8 cellular contexts compared by ENCODE assay signal in genomic region chr7:43584200-43584586, GRCh38. TPM values are rescaled to one million over a fixed set of nuclear protein-coding genes. Genes with fewer than 3 reads are reported as not detected.
A peak's percentile ranks its signal among the peaks of the same experiment; 100 is the strongest.
DNase-seq lines count a peak whose midpoint lies in the region; ATAC-seq and TF ChIP-seq lines count a peak whose summit lies in the region.

No MANE protein-coding gene starts in this region.

- no peak for TF ChIP-seq CTCF in SK-N-SH (IDR thresholded peaks at IDR 0.05)

- H3K9me2 ChIP-seq in SK-N-SH, result no peaks in the 10 kb centered on the region

- H2AFZ ChIP-seq in SK-N-SH (ENCODE audit: low read depth), result no peak overlapping the region

- CTCF ChIA-PET in SK-N-SH (lab: Yijun Ruan, JAX), result interaction anchor here (0.6 to 8.5 kb wide), 12 partner anchors 9 to 371 kb away, joined by 3 to 346 read pairs (median 13); partner anchors contain the start of gene COA1

- no peaks in the 10 kb centered on the region for H3K9me3 ChIP-seq in SK-N-SH
- no peaks in the 10 kb centered on the region for H3K9me3 ChIP-seq in stomach smooth muscle (ENCODE audit: control insufficient read depth in 2 of 2, low read length in 2 of 2)

- 21% methylated on average over 8 of the region's 8 CpGs for WGBS in SK-N-SH (ENCODE audit: low lambda C conversion rate)

- peak overlapping the region; percentile 70 to 98 for H3K4me3 ChIP-seq in SK-N-SH (ENCODE audit: low read depth in 2 of 2, low read length in 1 of 2)
- peak overlapping the region; percentile 90 to 91 for H3K4me3 ChIP-seq in stomach smooth muscle (ENCODE audit: low read length in 2 of 2)

- H3F3A ChIP-seq in SK-N-SH (replicated peaks; ENCODE audit: insufficient read depth), result peaks cover 7% of the 10 kb centered on the region

- H3K4me2 ChIP-seq in SK-N-SH, result peak overlapping the region; percentile 94

- POLR2A ChIA-PET in SK-N-SH (lab: Yijun Ruan, JAX), result no interaction called here

- peak overlapping the region; percentile 83 to 88; a peak in 3 of 4 replicates for H3K27ac ChIP-seq in SK-N-SH (ENCODE audit: low read depth in 2 of 2, low read length in 1 of 2)
- H3K27ac ChIP-seq in stomach smooth muscle (ENCODE audit: low read length), result peak overlapping the region; percentile 66

- peak overlapping the region; percentile 90 for H3K9ac ChIP-seq in SK-N-SH
- peak overlapping the region; percentile 79 to 83 for H3K9ac ChIP-seq in stomach smooth muscle (ENCODE audit: low read length in 2 of 2)

- H3K36me3 ChIP-seq in SK-N-SH (replicated peaks in 1 of 2; ENCODE audit: control insufficient read depth in 1 of 2, insufficient read depth in 2 of 2, low read length in 1 of 2), result peaks cover 0 to 7% of the 10 kb centered on the region in 2 experiments
- H3K36me3 ChIP-seq in stomach smooth muscle (ENCODE audit: control insufficient read depth in 2 of 2, insufficient read depth in 2 of 2, low read length in 2 of 2), result no peaks in the 10 kb centered on the region

- H3K27me3 ChIP-seq in SK-N-SH (ENCODE audit: insufficient read depth) (no peaks in the 10 kb centered on the region), stomach smooth muscle (ENCODE audit: control insufficient read depth in 1 of 2, insufficient read depth in 2 of 2, low read length in 2 of 2) (no peaks in the 10 kb centered on the region)

- H4K20me1 ChIP-seq in SK-N-SH (ENCODE audit: insufficient read depth), result peaks cover 61% of the 10 kb centered on the region

- no peak for TF ChIP-seq EP300 in SK-N-SH (IDR thresholded peaks at IDR 0.05; ENCODE audit: borderline replicate concordance in 1 of 2, low read depth in 1 of 2, low read length in 1 of 2)

- H3K79me2 ChIP-seq in SK-N-SH (ENCODE audit: insufficient read depth), result peaks cover 62% of the 10 kb centered on the region

- ATAC-seq in left lobe of liver (no peak), GM19023 (IDR thresholded peaks at IDR 0.05; ENCODE audit: unreplicated experiment) (no peak)

- DNase-seq in stimulated activated CD4-positive, alpha-beta T cell treated with anti-CD3 and anti-CD28 coated beads, Interleukin-1b, Interleukin-23, amount 100 ng/mL, for 48 hours, result peak; percentile 37
- no peak for DNase-seq in stimulated activated CD4-positive, alpha-beta T cell treated with anti-CD3 and anti-CD28 coated beads, Interleukin-12 subunit alpha, Interleukin-12 subunit beta, amount 100 ng/mL, for 4 hours
- DNase-seq in SK-N-SH (no peak), left lobe of liver (ENCODE audit: low spot score) (peak; percentile 49), NCI-H748 (lab: John Stamatoyannopoulos, UW; ENCODE audit: unreplicated experiment) (no peak)
- DNase-seq in central memory CD4-positive, alpha-beta T cell, result peak; percentile 41

- H3K4me1 ChIP-seq in SK-N-SH (ENCODE audit: control insufficient read depth in 1 of 2, insufficient read depth in 2 of 2, low read depth in 1 of 2, low read length in 1 of 2), result peaks cover 20 to 27% of the 10 kb centered on the region in 2 experiments; a peak in 3 of 4 replicates
- H3K4me1 ChIP-seq in stomach smooth muscle (ENCODE audit: control insufficient read depth, insufficient read depth, low read length), result peaks cover 15% of the 10 kb centered on the region

- TF ChIP-seq RAD21 in SK-N-SH (IDR thresholded peaks at IDR 0.05; ENCODE audit: low read length), result no peak

TF ChIP-seq in SK-N-SH, 30 proteins besides CTCF, POLR2A, EP300 and RAD21:
- TF ChIP-seq MXI1 (IDR thresholded peaks at IDR 0.05; ENCODE audit: low read depth, low read length) (peak; percentile 83), NFIC (IDR thresholded peaks at IDR 0.05; ENCODE audit: borderline replicate concordance) (0 out of 2 replicates have a peak, but pooled peaks have one; percentile 7), MAX (IDR thresholded peaks at IDR 0.05; ENCODE audit: low read depth) (peak; percentile 88), TAF1 (IDR thresholded peaks at IDR 0.05; ENCODE audit: borderline replicate concordance, low read depth, low read length) (no peak), GATA2 (CRISPR knock-in tag; IDR thresholded peaks at IDR 0.05) (no peak), SIN3A (IDR thresholded peaks at IDR 0.05; ENCODE audit: borderline replicate concordance, low read depth, low read length) (peak; percentile 96)

RNA-seq across cellular contexts. Expression of gene STK17A, which starts 1.3 kb away (rescaled TPM):
- polyA plus RNA-seq in SK-N-SH (2012; rRNA removed), result 47.8 and 52.0 TPM in 2 replicates
- polyA plus RNA-seq in SK-N-SH (2012; cell fraction: cytosol; rRNA removed), result 74.7 and 89.6 TPM in 2 replicates
- 34.1 and 67.1 TPM in 2 replicates for polyA plus RNA-seq in SK-N-SH (2012; cell fraction: nucleus; rRNA removed)
- 2.9 TPM for total RNA-seq in left lobe of liver

Comparison
In these comparisons a context has a peak if more than half of its experiments do, and no peak if none do; other contexts are left out.
1. DNase-seq: peak in stimulated activated CD4-positive, alpha-beta T cell treated with anti-CD3 and anti-CD28 coated beads, Interleukin-1b, Interleukin-23, amount 100 ng/mL, for 48 hours (single experiment), central memory CD4-positive, alpha-beta T cell (single experiment) and left lobe of liver (single experiment); none in stimulated activated CD4-positive, alpha-beta T cell treated with anti-CD3 and anti-CD28 coated beads, Interleukin-12 subunit alpha, Interleukin-12 subunit beta, amount 100 ng/mL, for 4 hours (single experiment), SK-N-SH (single experiment) and NCI-H748 (single experiment).